ENCODE assay signal across 2 cellular contexts in the genomic region with DNA sequence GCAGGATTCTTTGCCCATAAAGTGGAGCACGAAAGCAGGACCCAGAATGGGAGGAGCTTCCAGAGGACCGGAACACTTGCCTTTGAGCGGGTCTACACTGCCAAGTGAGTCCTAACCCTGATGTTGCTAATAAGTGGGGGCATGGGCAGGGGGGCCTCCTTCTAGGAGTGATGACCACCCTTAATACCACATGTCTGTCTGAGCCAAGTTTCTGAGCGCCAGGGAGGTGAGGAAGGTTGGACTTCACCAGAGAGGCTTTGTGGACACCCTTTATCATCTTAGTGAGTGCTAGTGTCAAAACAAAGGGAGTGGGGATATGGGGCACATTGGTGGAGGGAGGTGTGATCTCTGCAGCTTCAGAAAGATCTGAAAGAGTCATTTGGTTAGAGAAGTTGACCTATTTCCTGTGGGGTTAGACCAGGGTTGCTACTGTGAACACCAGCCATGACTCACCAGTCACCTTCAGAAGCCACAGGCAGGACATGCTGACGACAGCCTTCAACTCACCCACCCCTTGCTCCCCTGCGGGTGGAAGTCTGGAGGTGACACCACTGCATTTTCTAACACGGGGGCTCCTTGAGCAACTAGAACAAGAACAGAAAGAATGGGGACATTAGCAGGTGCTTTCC.
TF ChIP-seq lines count a peak whose summit lies in the region.

No MANE protein-coding gene starts in this region.

TF ChIP-seq in SK-N-SH, 30 proteins besides CTCF, POLR2A, EP300 and RAD21 (continued from another document):
- TF ChIP-seq, protein P1, sequence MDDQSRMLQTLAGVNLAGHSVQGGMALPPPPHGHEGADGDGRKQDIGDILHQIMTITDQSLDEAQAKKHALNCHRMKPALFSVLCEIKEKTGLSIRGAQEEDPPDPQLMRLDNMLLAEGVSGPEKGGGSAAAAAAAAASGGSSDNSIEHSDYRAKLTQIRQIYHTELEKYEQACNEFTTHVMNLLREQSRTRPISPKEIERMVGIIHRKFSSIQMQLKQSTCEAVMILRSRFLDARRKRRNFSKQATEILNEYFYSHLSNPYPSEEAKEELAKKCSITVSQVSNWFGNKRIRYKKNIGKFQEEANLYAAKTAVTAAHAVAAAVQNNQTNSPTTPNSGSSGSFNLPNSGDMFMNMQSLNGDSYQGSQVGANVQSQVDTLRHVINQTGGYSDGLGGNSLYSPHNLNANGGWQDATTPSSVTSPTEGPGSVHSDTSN (IDR thresholded peaks at IDR 0.05) = 0 out of 2 replicates have a peak, but pooled peaks have one; percentile 15
- TF ChIP-seq JUND (IDR thresholded peaks at IDR 0.05) = peak; percentile 15; the same call in 1 of the 2 replicates

TF ChIP-seq in SK-N-SH treated with all-trans-retinoic acid at 6 μM for 48 hours, 23 proteins besides CTCF, POLR2A, EP300 and RAD21 (continued from another document):
- TF ChIP-seq, protein P2, sequence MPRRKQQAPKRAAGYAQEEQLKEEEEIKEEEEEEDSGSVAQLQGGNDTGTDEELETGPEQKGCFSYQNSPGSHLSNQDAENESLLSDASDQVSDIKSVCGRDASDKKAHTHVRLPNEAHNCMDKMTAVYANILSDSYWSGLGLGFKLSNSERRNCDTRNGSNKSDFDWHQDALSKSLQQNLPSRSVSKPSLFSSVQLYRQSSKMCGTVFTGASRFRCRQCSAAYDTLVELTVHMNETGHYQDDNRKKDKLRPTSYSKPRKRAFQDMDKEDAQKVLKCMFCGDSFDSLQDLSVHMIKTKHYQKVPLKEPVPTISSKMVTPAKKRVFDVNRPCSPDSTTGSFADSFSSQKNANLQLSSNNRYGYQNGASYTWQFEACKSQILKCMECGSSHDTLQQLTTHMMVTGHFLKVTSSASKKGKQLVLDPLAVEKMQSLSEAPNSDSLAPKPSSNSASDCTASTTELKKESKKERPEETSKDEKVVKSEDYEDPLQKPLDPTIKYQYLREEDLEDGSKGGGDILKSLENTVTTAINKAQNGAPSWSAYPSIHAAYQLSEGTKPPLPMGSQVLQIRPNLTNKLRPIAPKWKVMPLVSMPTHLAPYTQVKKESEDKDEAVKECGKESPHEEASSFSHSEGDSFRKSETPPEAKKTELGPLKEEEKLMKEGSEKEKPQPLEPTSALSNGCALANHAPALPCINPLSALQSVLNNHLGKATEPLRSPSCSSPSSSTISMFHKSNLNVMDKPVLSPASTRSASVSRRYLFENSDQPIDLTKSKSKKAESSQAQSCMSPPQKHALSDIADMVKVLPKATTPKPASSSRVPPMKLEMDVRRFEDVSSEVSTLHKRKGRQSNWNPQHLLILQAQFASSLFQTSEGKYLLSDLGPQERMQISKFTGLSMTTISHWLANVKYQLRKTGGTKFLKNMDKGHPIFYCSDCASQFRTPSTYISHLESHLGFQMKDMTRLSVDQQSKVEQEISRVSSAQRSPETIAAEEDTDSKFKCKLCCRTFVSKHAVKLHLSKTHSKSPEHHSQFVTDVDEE (CRISPR knock-in tag; IDR thresholded peaks at IDR 0.05) = no peak
- TF ChIP-seq ZNF565 (CRISPR knock-in tag; conservative IDR thresholded peaks at IDR 0.05; ENCODE audit: low read depth) = no peak
